Comparison of ENCODE assay signal across 13 cellular contexts in the genomic region with DNA sequence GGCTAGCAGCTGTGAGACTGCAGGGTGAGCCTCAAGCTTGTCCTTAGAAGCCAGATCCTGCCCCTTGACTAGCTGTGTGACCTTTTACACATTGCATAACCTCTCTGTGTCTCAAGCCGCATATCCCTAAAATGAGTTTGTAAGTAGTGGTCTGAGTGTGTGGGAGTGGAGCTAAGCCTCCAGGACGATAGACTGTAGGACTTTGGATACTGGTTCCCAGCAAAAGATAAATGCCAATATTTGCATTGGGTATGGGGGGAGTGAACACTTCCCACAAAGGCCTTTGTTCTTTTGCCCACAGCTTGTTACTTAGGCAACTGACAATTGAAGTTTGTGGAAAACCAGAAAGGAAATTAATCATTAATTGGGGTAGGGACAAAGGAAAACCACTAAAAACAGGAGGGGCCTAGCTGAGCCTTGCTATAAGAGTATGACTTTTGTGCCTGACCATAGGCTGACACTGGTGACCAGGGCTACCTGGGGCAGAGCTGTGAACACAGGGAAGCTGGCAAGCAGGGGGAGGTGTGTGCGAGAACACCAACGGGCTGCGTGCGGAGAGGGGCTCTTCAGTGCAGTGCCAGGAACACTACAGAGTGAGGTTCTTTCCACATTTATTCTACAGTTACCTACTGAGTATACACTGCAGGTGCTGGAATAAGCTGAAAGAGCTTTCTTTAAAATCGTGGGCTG.
DNase-seq lines count a peak whose midpoint lies in the region; ATAC-seq, FAIRE-seq and TF ChIP-seq lines count a peak whose summit lies in the region.
"Had no signal": no experiment of that assay in that cellular context is flagged by ENCODE, and none has a peak within 500 bp of the region (broad histone marks: within the 10 kb centered on the region; RNA-seq: fewer than 3 reads in every experiment).

No MANE protein-coding gene starts in this region.

- H3K9me2 ChIP-seq in GM23248 (ENCODE audit: insufficient read depth): no peaks in the 10 kb centered on the region

- H3F3A ChIP-seq in GM23248 (ENCODE audit: insufficient read depth): no peaks in the 10 kb centered on the region

- 28% methylated on average over 3 of the region's 7 CpGs for WGBS in right lobe of liver (ENCODE audit: insufficient coverage, low coverage, low lambda C conversion rate, missing lambda C conversion rate)
- WGBS in GM23248 (ENCODE audit: low coverage in 1 of 2, low lambda C conversion rate in 2 of 2, missing lambda C conversion rate in 2 of 2), 2 experiments: 47 to 55% methylated on average over 7 of the region's 7 CpGs

- H3K27ac ChIP-seq in right lobe of liver (peak overlapping the region in 2 of 3 donors; percentile 17 to 66), A673 (ENCODE audit: low read depth, low read length, poor library complexity, severe bottlenecking) (no peak overlapping the region), GM23248 (no peak overlapping the region)
- H3K27ac ChIP-seq: esophagus muscularis mucosa, uterus had no signal

- peaks cover 0 to 25% (median 3%) of the 10 kb centered on the region in 4 donors for H3K4me1 ChIP-seq in right lobe of liver
- H3K4me1 ChIP-seq in A673 (ENCODE audit: insufficient read depth, low read length, poor library complexity, severe bottlenecking): no peaks in the 10 kb centered on the region
- H3K4me1 ChIP-seq in GM23248 (ENCODE audit: insufficient read depth): no peaks in the 10 kb centered on the region
- H3K4me1 ChIP-seq: esophagus muscularis mucosa, uterus had no signal

- ATAC-seq in HG02678 (IDR thresholded peaks at IDR 0.05; ENCODE audit: unreplicated experiment): peak; percentile 54
- ATAC-seq in right lobe of liver: peak; percentile 96 to 99 (median 96)
- ATAC-seq in HG02763 (IDR thresholded peaks at IDR 0.05; ENCODE audit: unreplicated experiment): no peak
- ATAC-seq: naive thymus-derived CD8-positive, alpha-beta T cell had no signal

- no peaks in the 10 kb centered on the region for H4K20me1 ChIP-seq in GM23248 (ENCODE audit: insufficient read depth)

- H3K4me3 ChIP-seq in right lobe of liver (no peak overlapping the region), A673 (ENCODE audit: low read depth, low read length, poor library complexity, severe bottlenecking) (no peak overlapping the region), GM23248 (no peak overlapping the region)
- H3K4me3 ChIP-seq: esophagus muscularis mucosa, smooth muscle cell, uterus had no signal

- H2AFZ ChIP-seq in GM23248: no peak overlapping the region

- no peak overlapping the region for H3K4me2 ChIP-seq in GM23248 (ENCODE audit: unreplicated experiment)
- H3K4me2 ChIP-seq: smooth muscle cell had no signal

- no peak for TF ChIP-seq CTCF in right lobe of liver (IDR thresholded peaks at IDR 0.05)
- no peak for TF ChIP-seq CTCF in A673 (conservative IDR thresholded peaks at IDR 0.05; ENCODE audit: low read depth, low read length)

- H3K9ac ChIP-seq in GM23248: no peak overlapping the region

- CTCF ChIA-PET in A673 (lab: Charles Lee): no interaction called here

- H3K27me3 ChIP-seq in right lobe of liver (no peaks in the 10 kb centered on the region), A673 (replicated peaks; ENCODE audit: insufficient read depth, low read depth, low read length, poor library complexity) (peaks cover 41% of the 10 kb centered on the region), GM23248 (replicated peaks; ENCODE audit: insufficient read depth) (no peaks in the 10 kb centered on the region)
- H3K27me3 ChIP-seq: uterus had no signal

- in situ Hi-C loops in GM23248 (cut with MboI): no loop called here

- no peaks in the 10 kb centered on the region for H3K79me2 ChIP-seq in GM23248 (ENCODE audit: insufficient read depth)

- intact Hi-C loops in right lobe of liver (cut with DNase I) (no loop called here), A673 (cut with micrococcal nuclease; ENCODE audit: unreplicated experiment) (no loop called here)

- peak; percentile 44 for TF ChIP-seq POLR2A in right lobe of liver (IDR thresholded peaks at IDR 0.05)

- no peaks in the 10 kb centered on the region for H3K36me3 ChIP-seq in right lobe of liver
- no peaks in the 10 kb centered on the region for H3K36me3 ChIP-seq in A673 (ENCODE audit: insufficient read depth, low read length, poor library complexity, severe bottlenecking)
- H3K36me3 ChIP-seq in GM23248 (ENCODE audit: low read depth): no peaks in the 10 kb centered on the region
- H3K36me3 ChIP-seq: esophagus muscularis mucosa, uterus had no signal

- POLR2A ChIA-PET in A673 (lab: Charles Lee; ENCODE audit: low non-redundant PET): no interaction called here

- DNase-seq in COLO668 (lab: John Stamatoyannopoulos, UW; ENCODE audit: unreplicated experiment) (peak; percentile 82), RCC 7860 (ENCODE audit: low spot score) (peak; percentile 47), right lobe of liver (peak; percentile 77 to 90 (median 87)), A673 (ENCODE audit: low spot score) (no peak), GM23248 (no peak)
- DNase-seq in stimulated activated CD4-positive, alpha-beta T cell treated with anti-CD3 and anti-CD28 coated beads, Interleukin-1b, Interleukin-23, amount 100 ng/mL, for 48 hours: no peak
- DNase-seq: naive thymus-derived CD8-positive, alpha-beta T cell; NCI-H446 treated with DMSO at 0.1 percent for 48 hours; uterus had no signal

- FAIRE-seq in RCC 7860 (lab: Jason Lieb, UNC): no peak

- H3K9me3 ChIP-seq in right lobe of liver (no peaks in the 10 kb centered on the region), A673 (ENCODE audit: low read depth, low read length, poor library complexity, severe bottlenecking) (no peaks in the 10 kb centered on the region), GM23248 (ENCODE audit: low read depth) (no peaks in the 10 kb centered on the region)
- H3K9me3 ChIP-seq: esophagus muscularis mucosa, uterus had no signal

- BruUV-seq in A673 (replicated peaks; lab: Mats Ljungman, UMichigan): no TSS peak

Comparison
In these comparisons a context has a peak if more than half of its experiments do, and no peak if none do; other contexts are left out.
1. DNase-seq: peak in COLO668 (single experiment), RCC 7860 (single experiment) and right lobe of liver (3 of 3); none in A673 (single experiment), GM23248 (single experiment) and stimulated activated CD4-positive, alpha-beta T cell treated with anti-CD3 and anti-CD28 coated beads, Interleukin-1b, Interleukin-23, amount 100 ng/mL, for 48 hours (single experiment).
2. H3K27ac ChIP-seq: peak in right lobe of liver (2 of 3); none in A673 (single experiment) and GM23248 (single experiment).